In the genomic region with DNA sequence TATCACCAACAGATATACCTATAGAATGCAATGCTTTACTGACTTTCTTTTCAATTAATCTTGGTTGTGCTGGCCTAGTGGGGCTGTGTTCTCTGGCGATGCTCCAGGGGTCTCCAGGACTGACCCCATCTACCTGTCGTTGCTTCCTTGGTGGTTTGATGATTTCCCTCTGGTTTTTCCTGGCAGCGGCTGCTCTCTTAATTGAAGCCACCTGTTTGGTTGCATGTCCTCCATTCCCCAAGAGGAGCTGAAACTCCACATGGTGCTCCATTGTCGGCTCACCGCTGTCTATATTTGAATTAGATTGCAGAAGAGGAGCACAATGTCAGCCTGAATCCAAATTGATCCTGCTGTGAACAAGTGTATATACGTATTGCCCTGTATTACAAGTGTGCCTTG, we compare ENCODE assay signal across 18 cellular contexts. TPM values are rescaled to one million over a fixed set of nuclear protein-coding genes. Genes with fewer than 3 reads are reported as not detected.
DNase-seq lines count a peak whose midpoint lies in the region; ATAC-seq and TF ChIP-seq lines count a peak whose summit lies in the region.
"Had no signal": no experiment of that assay in that cellular context is flagged by ENCODE, and none has a peak within 500 bp of the region (broad histone marks: within the 10 kb centered on the region; RNA-seq: fewer than 3 reads in every experiment).

No MANE protein-coding gene starts in this region.

- H3K27ac ChIP-seq in ACC112 (ENCODE audit: low read depth, low read length), result peak overlapping the region; percentile 98
- no peak overlapping the region for H3K27ac ChIP-seq in IMR-90 (ENCODE audit: insufficient read depth, low read length)
- peak overlapping the region; percentile 82 for H3K27ac ChIP-seq in PC-3 (ENCODE audit: low read length)
- no peak overlapping the region for H3K27ac ChIP-seq in trophoblast cell (ENCODE audit: low read depth, low read length)
- H3K27ac ChIP-seq: cardiac muscle cell, thyroid gland had no signal

- H3K4me3 ChIP-seq in ACC112 (ENCODE audit: low read depth, low read length), result no peak overlapping the region
- H3K4me3 ChIP-seq in IMR-90 (ENCODE audit: insufficient read depth, low read depth, low read length), result no peak overlapping the region
- H3K4me3 ChIP-seq in PC-3 (ENCODE audit: low read length), result no peak overlapping the region
- H3K4me3 ChIP-seq in fibroblast of villous mesenchyme (ENCODE audit: low read depth, low read length), result no peak overlapping the region
- no peak overlapping the region for H3K4me3 ChIP-seq in trophoblast cell (ENCODE audit: low read depth, low read length)
- H3K4me3 ChIP-seq: cardiac muscle cell, lung, thyroid gland had no signal

- H3K4me2 ChIP-seq in IMR-90 (ENCODE audit: low read depth, low read length), result no peak overlapping the region
- H3K4me2 ChIP-seq in PC-3 (ENCODE audit: low read length), result 0 out of 2 replicates have a peak overlapping the region, but pooled peaks have one; percentile 29
- H3K4me2 ChIP-seq in trophoblast cell (ENCODE audit: low read length), result no peak overlapping the region

- H3K4me1 ChIP-seq in ACC112 (ENCODE audit: control insufficient read depth, insufficient read depth, low read length, unreplicated experiment) (peaks cover 17% of the 10 kb centered on the region), IMR-90 (ENCODE audit: control insufficient read depth, insufficient read depth, low read length) (peaks cover 3% of the 10 kb centered on the region; the same call in 1 of the 2 replicates), PC-3 (ENCODE audit: insufficient read depth, low read length) (peaks cover 16% of the 10 kb centered on the region), trophoblast cell (ENCODE audit: control insufficient read depth in 1 of 2, insufficient read depth in 2 of 2, low read length in 2 of 2) (no peaks in the 10 kb centered on the region)
- H3K4me1 ChIP-seq: thyroid gland had no signal

- WGBS in IMR-90 (ENCODE audit: extremely low coverage in 2 of 2, insufficient read length in 1 of 2), 2 experiments, result 80% methylated on average over 1 of the region's 6 CpGs; no CpG with 5 or more reads in 1 of the 2 experiments
- no CpG with 5 or more reads among the region's 6 CpGs for WGBS in trophoblast cell (ENCODE audit: extremely low coverage, insufficient coverage, insufficient read length)

- no peak overlapping the region for H4K5ac ChIP-seq in IMR-90 (ENCODE audit: low read depth, low read length)

- H4K20me1 ChIP-seq in IMR-90 (ENCODE audit: insufficient read depth, low read length), result no peaks in the 10 kb centered on the region
- H4K20me1 ChIP-seq in PC-3 (ENCODE audit: low read length), result no peaks in the 10 kb centered on the region

- no peak overlapping the region for H3K18ac ChIP-seq in IMR-90 (ENCODE audit: low read depth, low read length)
- H3K18ac ChIP-seq in trophoblast cell (ENCODE audit: low read length), result no peak overlapping the region

- H4K8ac ChIP-seq in IMR-90 (ENCODE audit: low read depth in 2 of 2, low read length in 2 of 2) (no peak overlapping the region), trophoblast cell (ENCODE audit: low read depth, low read length) (no peak overlapping the region)

- H3K79me1 ChIP-seq in IMR-90 (ENCODE audit: low read depth in 1 of 2, low read length in 2 of 2), result no peaks in the 10 kb centered on the region
- no peaks in the 10 kb centered on the region for H3K79me1 ChIP-seq in trophoblast cell (ENCODE audit: low read length)

- no peak overlapping the region for H3K23ac ChIP-seq in IMR-90 (ENCODE audit: low read depth, low read length)
- H3K23ac ChIP-seq in trophoblast cell (ENCODE audit: low read length), result no peak overlapping the region

- H2BK5ac ChIP-seq in IMR-90 (ENCODE audit: low read depth, low read length, poor library complexity, severe bottlenecking), result no peak overlapping the region
- H2BK5ac ChIP-seq in trophoblast cell (ENCODE audit: low read depth, low read length, poor library complexity), result no peak overlapping the region

- 0 out of 2 replicates have a peak, but pooled peaks cover 4% of the 10 kb centered on the region for H3K9me2 ChIP-seq in PC-3 (replicated peaks; ENCODE audit: low read length)

- no peaks in the 10 kb centered on the region for H3K9me3 ChIP-seq in IMR-90 (ENCODE audit: control insufficient read depth, insufficient read depth, low read length)
- no peaks in the 10 kb centered on the region for H3K9me3 ChIP-seq in PC-3 (ENCODE audit: low read length)
- no peaks in the 10 kb centered on the region for H3K9me3 ChIP-seq in trophoblast cell (ENCODE audit: insufficient read depth, low read depth, low read length)
- H3K9me3 ChIP-seq: thyroid gland had no signal

- H3K36me3 ChIP-seq in ACC112 (ENCODE audit: insufficient read depth, low read length), result no peaks in the 10 kb centered on the region
- no peaks in the 10 kb centered on the region for H3K36me3 ChIP-seq in IMR-90 (ENCODE audit: control insufficient read depth, insufficient read depth, low read length)
- H3K36me3 ChIP-seq in PC-3 (ENCODE audit: low read depth, low read length), result no peaks in the 10 kb centered on the region
- no peaks in the 10 kb centered on the region for H3K36me3 ChIP-seq in trophoblast cell (ENCODE audit: control insufficient read depth in 1 of 2, insufficient read depth in 2 of 2, low read length in 2 of 2)
- H3K36me3 ChIP-seq: cardiac muscle cell, thyroid gland had no signal

- dilution Hi-C loops in IMR-90 (cut with HindIII; ENCODE audit: low sequenced_read_pairs, unreplicated experiment), result no loop called here

- H3K9ac ChIP-seq in IMR-90 (ENCODE audit: low read depth, low read length) (no peak overlapping the region), PC-3 (ENCODE audit: low read length) (no peak overlapping the region), trophoblast cell (ENCODE audit: low read length) (no peak overlapping the region)

- H2BK12ac ChIP-seq in trophoblast cell (ENCODE audit: low read length), result no peak overlapping the region

- no peak for TF ChIP-seq RAD21 in IMR-90 (IDR thresholded peaks at IDR 0.05; ENCODE audit: low read length)

- no peaks in the 10 kb centered on the region for H3K27me3 ChIP-seq in ACC112 (ENCODE audit: insufficient read depth, low read length)
- no peaks in the 10 kb centered on the region for H3K27me3 ChIP-seq in IMR-90 (ENCODE audit: control insufficient read depth, insufficient read depth, low read length)
- H3K27me3 ChIP-seq in PC-3 (ENCODE audit: low read length), result no peaks in the 10 kb centered on the region
- H3K27me3 ChIP-seq in trophoblast cell (ENCODE audit: insufficient read depth, low read length), result no peaks in the 10 kb centered on the region
- H3K27me3 ChIP-seq: cardiac muscle cell, thyroid gland had no signal

- in situ Hi-C loops in IMR-90 (cut with MboI; ENCODE audit: low sequenced_read_pairs), result no loop called here

- TF ChIP-seq POLR2A in IMR-90 (IDR thresholded peaks at IDR 0.05; ENCODE audit: low read depth, low read length), result no peak

- no peaks in the 10 kb centered on the region for H3F3A ChIP-seq in PC-3 (ENCODE audit: low read length, unreplicated experiment)

- CTCF ChIA-PET in IMR-90 (lab: Yijun Ruan, JAX) (no interaction called here), PC-3 (lab: Charles Lee) (no interaction called here)

- H4K91ac ChIP-seq in IMR-90 (ENCODE audit: insufficient read depth, low read depth, low read length) (no peak overlapping the region), trophoblast cell (ENCODE audit: low read depth, low read length) (no peak overlapping the region)

- H3K79me2 ChIP-seq in ACC112 (ENCODE audit: control insufficient read depth, insufficient read depth, low read length, unreplicated experiment) (no peaks in the 10 kb centered on the region), PC-3 (ENCODE audit: low read length) (no peaks in the 10 kb centered on the region), trophoblast cell (ENCODE audit: control insufficient read depth, insufficient read depth, low read length, poor library complexity) (no peaks in the 10 kb centered on the region)

- H3K4ac ChIP-seq in IMR-90 (ENCODE audit: low read depth, low read length) (no peak overlapping the region), trophoblast cell (ENCODE audit: low read depth, low read length) (no peak overlapping the region)

- no peak for ATAC-seq in IMR-90 (ENCODE audit: low read depth)
- ATAC-seq in PC-3, result no peak
- no peak for ATAC-seq in GM18498 (IDR thresholded peaks at IDR 0.05; ENCODE audit: unreplicated experiment)

- H2AFZ ChIP-seq in ACC112 (ENCODE audit: low read length, unreplicated experiment), result peak overlapping the region; percentile 85
- H2AFZ ChIP-seq in IMR-90 (replicated peaks; ENCODE audit: low read length, poor library complexity), result no peak overlapping the region
- 0 out of 2 replicates have a peak overlapping the region, but pooled peaks have one; percentile 47 for H2AFZ ChIP-seq in PC-3 (ENCODE audit: low read length)
- no peak overlapping the region for H2AFZ ChIP-seq in trophoblast cell (ENCODE audit: insufficient read depth, low read length, poor library complexity)

- H3K14ac ChIP-seq in IMR-90 (replicated peaks; ENCODE audit: low read depth, low read length) (no peak overlapping the region), trophoblast cell (ENCODE audit: low read length) (no peak overlapping the region)

- H2BK15ac ChIP-seq in IMR-90 (ENCODE audit: low read depth, low read length), result no peak overlapping the region; the same call in 2 of the 3 replicates

- H2AK9ac ChIP-seq in IMR-90 (replicated peaks; ENCODE audit: low read depth, low read length, poor library complexity), result no peak overlapping the region

- no peak overlapping the region for H2BK20ac ChIP-seq in IMR-90 (ENCODE audit: low read depth, low read length)

- DNase-seq in IMR-90 (no peak), PC-3 (no peak), fibroblast of villous mesenchyme (ENCODE audit: low read depth) (peak; percentile 2), DMS114 treated with DMSO at 0.1 percent for 48 hours (lab: John Stamatoyannopoulos, UW; ENCODE audit: unreplicated experiment) (no peak), trophoblast cell (no peak)
- DNase-seq in activated CD4-positive, alpha-beta T cell treated with anti-CD3 and anti-CD28 coated beads, Interleukin-2, amount 50 U/mL, for 1 hour, result no peak
- DNase-seq: activated CD4-positive, alpha-beta T cell treated with anti-CD3 and anti-CD28 coated beads for 1 hour; activated CD8-positive, alpha-beta memory T cell treated with anti-CD3 and anti-CD28 coated beads, Interleukin-2, amount 50 U/mL, for 4 hours; activated naive CD4-positive, alpha-beta T cell treated with anti-CD3 and anti-CD28 coated beads, Interleukin-2, amount 10 ng/mL, durations not matched to agents 7 days and 5 days; effector CD8-positive, alpha-beta T cell; NCI-H510A; thyroid gland had no signal

- BruUV-seq in IMR-90 (replicated peaks; lab: Mats Ljungman, UMichigan) (no TSS peak), PC-3 (replicated peaks; lab: Mats Ljungman, UMichigan) (no TSS peak)

- H3K9me1 ChIP-seq in IMR-90 (ENCODE audit: insufficient read depth, low read length), result no peaks in the 10 kb centered on the region

- H3K56ac ChIP-seq in IMR-90 (ENCODE audit: extremely low read depth, insufficient read depth, low read length), result no peak overlapping the region

- no peak overlapping the region for H4K12ac ChIP-seq in trophoblast cell (ENCODE audit: low read depth, low read length)

- H2BK120ac ChIP-seq in IMR-90 (ENCODE audit: low read depth, low read length), result no peak overlapping the region
- H2BK120ac ChIP-seq in trophoblast cell (ENCODE audit: insufficient read depth, low read length, poor library complexity), result no peak overlapping the region

- no peak for TF ChIP-seq CTCF in IMR-90 (conservative IDR thresholded peaks at IDR 0.05; ENCODE audit: low read depth, low read length)
- no peak for TF ChIP-seq CTCF in PC-3 (conservative IDR thresholded peaks at IDR 0.05; ENCODE audit: low read depth, low read length)
- no peak for TF ChIP-seq CTCF in fibroblast of villous mesenchyme (IDR thresholded peaks at IDR 0.05; ENCODE audit: insufficient read depth, low read depth, low read length)

- H2AK5ac ChIP-seq in IMR-90 (ENCODE audit: low read depth, low read length), result peak overlapping the region; percentile 33; the same call in 1 of the 2 replicates
- no peak overlapping the region for H2AK5ac ChIP-seq in trophoblast cell (ENCODE audit: low read length)

- intact Hi-C loops in IMR-90 (cut with micrococcal nuclease) (no loop called here), PC-3 (cut with micrococcal nuclease) (no loop called here)

- POLR2A ChIA-PET in IMR-90 (lab: Charles Lee; ENCODE audit: unreplicated experiment) (no interaction called here), PC-3 (lab: Charles Lee; ENCODE audit: unreplicated experiment) (interaction anchor here (0.7 kb wide), 1 partner anchor 24 kb away, joined by 3 read pairs; no protein-coding TSS in a partner anchor)

RNA-seq across cellular contexts. Expression of gene IFNG-AS1, which starts 7.1 kb away (rescaled TPM):
- not detected in 2 replicates for total RNA-seq in IMR-90 (2012; rRNA removed)
- polyA plus RNA-seq in IMR-90 (2012; rRNA removed), result not detected in 2 replicates
- polyA plus RNA-seq in IMR-90 (2012; cell fraction: cytosol; rRNA removed), result not detected in 2 replicates
- not detected in 2 replicates for polyA plus RNA-seq in IMR-90 (2012; cell fraction: nucleus; rRNA removed; ENCODE audit: low replicate concordance)
- total RNA-seq in PC-3 (2014; rRNA removed), result not detected in 2 replicates
- not detected in 2 replicates for total RNA-seq in fibroblast of villous mesenchyme
- polyA plus RNA-seq in trophoblast cell (2013), result not detected in 2 replicates
- total RNA-seq: cardiac muscle cell, frontal cortex had no signal
- polyA plus RNA-seq: neural cell had no signal

Comparison
In these comparisons a context has a peak if more than half of its experiments do, and no peak if none do; other contexts are left out.
1. H2AFZ ChIP-seq: peak in ACC112 (single experiment) and PC-3 (single experiment); none in IMR-90 (single experiment) and trophoblast cell (single experiment).
2. H3K27ac ChIP-seq: peak in ACC112 (single experiment) and PC-3 (single experiment); none in IMR-90 (single experiment) and trophoblast cell (single experiment).